9 cellular contexts compared by ENCODE assay signal in genomic region chr2:28155627-28156026, GRCh38.
DNase-seq lines count a peak whose midpoint lies in the region; ATAC-seq, FAIRE-seq and TF ChIP-seq lines count a peak whose summit lies in the region.
"Had no signal": no experiment of that assay in that cellular context is flagged by ENCODE, and none has a peak within 500 bp of the region (broad histone marks: within the 10 kb centered on the region; RNA-seq: fewer than 3 reads in every experiment).

No MANE protein-coding gene starts in this region.

- no peak overlapping the region for H2AFZ ChIP-seq in H1 (ENCODE audit: low read length)

- H2BK120ac ChIP-seq in H1 (replicated peaks; ENCODE audit: low read depth, low read length) = no peak overlapping the region

- no peak overlapping the region for H3K56ac ChIP-seq in H1 (replicated peaks; ENCODE audit: insufficient read length, low read depth, low read length)

- ATAC-seq in activated T-helper 17 cell treated with anti-CD3 and anti-CD28 coated beads, Interleukin-2, amount 50 U/mL, for 72 hours (replicated peaks) = no peak

- no peak overlapping the region for H3K18ac ChIP-seq in H1 (ENCODE audit: extremely low read depth, low read length)

- no peak overlapping the region for H2AK5ac ChIP-seq in H1 (ENCODE audit: low read depth, low read length)

- H4K8ac ChIP-seq in H1 (ENCODE audit: extremely low read depth, insufficient read depth, low read length) = no peak overlapping the region

- H3K4me1 ChIP-seq in H1 (replicated peaks in 1 of 4; ENCODE audit: control insufficient read depth in 3 of 4, insufficient read depth in 4 of 4, low read length in 3 of 4) = no peaks in the 10 kb centered on the region
- peaks cover 0 to 16% (median 9%) of the 10 kb centered on the region in 4 donors for H3K4me1 ChIP-seq in sigmoid colon

- no peaks in the 10 kb centered on the region for H4K20me1 ChIP-seq in H1 (replicated peaks in 1 of 2; ENCODE audit: control insufficient read depth in 1 of 2, insufficient read depth in 2 of 2, low read length in 2 of 2)

- TF ChIP-seq CTCF in H1 (IDR thresholded peaks at IDR 0.05; ENCODE audit: control extremely low read depth in 1 of 3, insufficient read depth in 1 of 3, low read depth in 1 of 3, low read length in 3 of 3) (peak; percentile 74 to 86 (median 83)), sigmoid colon (IDR thresholded peaks at IDR 0.05) (peak in 3 of 4 experiments; percentile 29 to 48 (median 33))

- FAIRE-seq in H1 (lab: Jason Lieb, UNC) = peak; percentile 65

- H3K27me3 ChIP-seq in H1 (replicated peaks in 1 of 4; ENCODE audit: control insufficient read depth in 3 of 4, extremely low read depth in 1 of 4, insufficient read depth in 3 of 4, low read length in 3 of 4) (no peaks in the 10 kb centered on the region), sigmoid colon (no peaks in the 10 kb centered on the region)

- H2BK12ac ChIP-seq in H1 (ENCODE audit: low read depth, low read length) = no peak overlapping the region

- 45% methylated on average over 1 of the region's 1 CpG; no CpG with 5 or more reads in 1 of the 2 experiments for WGBS in H1 (ENCODE audit: extremely low coverage in 1 of 2, insufficient coverage in 1 of 2, insufficient read length in 1 of 2, insufficient replicate concordance in 2 of 2, low coverage in 1 of 2, low lambda C conversion rate in 2 of 2, missing lambda C conversion rate in 1 of 2), 2 experiments
- 42 to 68% methylated on average over 1 of the region's 1 CpG for WGBS in sigmoid colon, 2 donors

- no peak overlapping the region for H4K91ac ChIP-seq in H1 (replicated peaks; ENCODE audit: insufficient read length, low read length)

- no peaks in the 10 kb centered on the region; a peak in 1 of 4 replicates for H3K9me3 ChIP-seq in H1 (ENCODE audit: insufficient read depth in 2 of 2, low read depth in 1 of 2, low read length in 1 of 2)
- H3K9me3 ChIP-seq in sigmoid colon = peaks cover 0 to 9% (median 3%) of the 10 kb centered on the region in 4 donors

- H3K27me3 Mint-ChIP-seq in activated CD4-positive, alpha-beta T cell treated with anti-CD3 and anti-CD28 coated beads, Interleukin-2, amount 10 ng/mL, durations not matched to agents 24 days and 14 days = no peaks in the 10 kb centered on the region
- H3K27me3 Mint-ChIP-seq in activated T-helper 17 cell treated with anti-CD3 and anti-CD28 coated beads, Interleukin-2, amount 50 U/mL, for 72 hours = no peaks in the 10 kb centered on the region
- H3K27me3 Mint-ChIP-seq: stimulated activated naive CD8-positive, alpha-beta T cell treated with anti-CD3 and anti-CD28 coated beads, Interleukin-15, Interleukin-2, amounts not matched to agents 100 ng/mL and 50 ng/mL, for 24 hours had no signal

- no peak overlapping the region for H2BK5ac ChIP-seq in H1 (ENCODE audit: low read depth, low read length)

- POLR2A ChIA-PET in H1 (lab: Charles Lee; ENCODE audit: partially characterized antibody) = no interaction called here

- no peak overlapping the region for H3K4me3 Mint-ChIP-seq in activated CD4-positive, alpha-beta T cell treated with anti-CD3 and anti-CD28 coated beads, Interleukin-2, amount 10 ng/mL, durations not matched to agents 24 days and 14 days
- H3K4me3 Mint-ChIP-seq in activated T-helper 17 cell treated with anti-CD3 and anti-CD28 coated beads, Interleukin-2, amount 50 U/mL, for 72 hours = no peak overlapping the region
- H3K4me3 Mint-ChIP-seq: stimulated activated naive CD8-positive, alpha-beta T cell treated with anti-CD3 and anti-CD28 coated beads, Interleukin-15, Interleukin-2, amounts not matched to agents 100 ng/mL and 50 ng/mL, for 24 hours had no signal

- no peak overlapping the region for H3K23ac ChIP-seq in H1 (ENCODE audit: insufficient read length)

- no peak overlapping the region for H3K4ac ChIP-seq in H1 (replicated peaks; ENCODE audit: insufficient read length, low read depth, low read length)

- H2BK15ac ChIP-seq in H1 (ENCODE audit: low read length) = no peak overlapping the region

- H3K36me3 ChIP-seq in H1 (ENCODE audit: control insufficient read depth in 2 of 4, insufficient read depth in 4 of 4, low read length in 3 of 4) = no peaks in the 10 kb centered on the region
- no peaks in the 10 kb centered on the region for H3K36me3 ChIP-seq in sigmoid colon

- DNase-seq in activated CD4-positive, alpha-beta T cell treated with anti-CD3 and anti-CD28 coated beads, Interleukin-2, amount 10 ng/mL, durations not matched to agents 24 days and 14 days = peak; percentile 58
- no peak for DNase-seq in activated CD4-positive, alpha-beta T cell treated with anti-CD3 and anti-CD28 coated beads for 4 hours
- DNase-seq in NCI-H2171 treated with DMSO at 0.1 percent for 48 hours (lab: John Stamatoyannopoulos, UW) = peak; percentile 48
- no peak for DNase-seq in H1 (ENCODE audit: low read depth in 1 of 2, low spot score in 2 of 2)
- no peak for DNase-seq in sigmoid colon
- no peak for DNase-seq in stimulated activated CD4-positive, alpha-beta T cell treated with anti-CD3 and anti-CD28 coated beads, Interleukin-4, amount 100 ng/mL, for 1 hour
- DNase-seq in anterior cingulate cortex (lab: John Stamatoyannopoulos, UW) = no peak

- TF ChIP-seq POLR2A in H1 (IDR thresholded peaks at IDR 0.05; ENCODE audit: control extremely low read depth in 1 of 2, low read depth in 2 of 2, low read length in 2 of 2) (no peak), sigmoid colon (IDR thresholded peaks at IDR 0.05) (no peak)

- H3K4me1 Mint-ChIP-seq in activated CD4-positive, alpha-beta T cell treated with anti-CD3 and anti-CD28 coated beads, Interleukin-2, amount 10 ng/mL, durations not matched to agents 24 days and 14 days = no peaks in the 10 kb centered on the region
- no peaks in the 10 kb centered on the region for H3K4me1 Mint-ChIP-seq in activated T-helper 17 cell treated with anti-CD3 and anti-CD28 coated beads, Interleukin-2, amount 50 U/mL, for 72 hours

- no peak overlapping the region for H3K14ac ChIP-seq in H1 (ENCODE audit: insufficient read length)

- H3K23me2 ChIP-seq in H1 (ENCODE audit: low read depth, low read length) = no peaks in the 10 kb centered on the region

- no peak overlapping the region for H4K5ac ChIP-seq in H1 (ENCODE audit: insufficient read length, low read depth, low read length)

- H3K27ac ChIP-seq in H1 (ENCODE audit: low read depth, low read length) (no peak overlapping the region), sigmoid colon (no peak overlapping the region)

- H3K36me3 Mint-ChIP-seq in activated CD4-positive, alpha-beta T cell treated with anti-CD3 and anti-CD28 coated beads, Interleukin-2, amount 10 ng/mL, durations not matched to agents 24 days and 14 days (ENCODE audit: low read depth) = peaks cover 26% of the 10 kb centered on the region
- peaks cover 58% of the 10 kb centered on the region for H3K36me3 Mint-ChIP-seq in activated T-helper 17 cell treated with anti-CD3 and anti-CD28 coated beads, Interleukin-2, amount 50 U/mL, for 72 hours (ENCODE audit: low read depth)

- H3K79me2 ChIP-seq in H1 (ENCODE audit: control insufficient read depth in 1 of 2, insufficient read depth in 2 of 2, low read length in 2 of 2) = no peaks in the 10 kb centered on the region

- H3K9me3 Mint-ChIP-seq in activated CD4-positive, alpha-beta T cell treated with anti-CD3 and anti-CD28 coated beads, Interleukin-2, amount 10 ng/mL, durations not matched to agents 24 days and 14 days = peaks cover 18% of the 10 kb centered on the region
- peaks cover 14% of the 10 kb centered on the region for H3K9me3 Mint-ChIP-seq in activated T-helper 17 cell treated with anti-CD3 and anti-CD28 coated beads, Interleukin-2, amount 50 U/mL, for 72 hours

- TF ChIP-seq EP300 in H1 (IDR thresholded peaks at IDR 0.05; ENCODE audit: borderline replicate concordance in 1 of 2, low read depth in 2 of 2, low read length in 2 of 2) (no peak), sigmoid colon (IDR thresholded peaks at IDR 0.05) (no peak)

- no peak overlapping the region for H3K9ac ChIP-seq in H1 (replicated peaks in 1 of 4; ENCODE audit: extremely low read depth in 1 of 4, low read depth in 3 of 4, low read length in 3 of 4)

- no peak overlapping the region for H3K4me2 ChIP-seq in H1 (ENCODE audit: insufficient read depth in 1 of 2, low read depth in 2 of 2, low read length in 2 of 2)

- peak; percentile 92 to 93 for TF ChIP-seq RAD21 in H1 (IDR thresholded peaks at IDR 0.05 in 1 of 2, conservative IDR thresholded peaks at IDR 0.05 in 1 of 2; ENCODE audit: low read depth in 2 of 2, low read length in 2 of 2)

- no peak overlapping the region for H2BK20ac ChIP-seq in H1 (ENCODE audit: low read length)

- intact Hi-C loops in activated CD4-positive, alpha-beta T cell treated with anti-CD3 and anti-CD28 coated beads, Interleukin-2, amount 10 ng/mL, durations not matched to agents 24 days and 14 days (cut with micrococcal nuclease) = loop anchor here (10.0 kb wide), 1 partner anchor 299 kb away; no protein-coding TSS in a partner anchor
- intact Hi-C loops in sigmoid colon (cut with DNase I) = no loop called here

- H3K79me1 ChIP-seq in H1 (ENCODE audit: low read depth, low read length) = no peaks in the 10 kb centered on the region

- H3K4me3 ChIP-seq in H1 (ENCODE audit: extremely low read depth in 1 of 4, insufficient read depth in 2 of 4, low read depth in 3 of 4, low read length in 4 of 4) (no peak overlapping the region), sigmoid colon (no peak overlapping the region)

- CTCF ChIA-PET in H1 (lab: Charles Lee; ENCODE audit: partially characterized antibody) = interaction anchor here (0.6 to 2.1 kb wide), 27 partner anchors 9 to 444 kb away, joined by 3 to 12 read pairs (median 4); no protein-coding TSS in a partner anchor

- no peak overlapping the region for H3K27ac Mint-ChIP-seq in activated CD4-positive, alpha-beta T cell treated with anti-CD3 and anti-CD28 coated beads, Interleukin-2, amount 10 ng/mL, durations not matched to agents 24 days and 14 days
- H3K27ac Mint-ChIP-seq in activated T-helper 17 cell treated with anti-CD3 and anti-CD28 coated beads, Interleukin-2, amount 50 U/mL, for 72 hours = no peak overlapping the region
- H3K27ac Mint-ChIP-seq: stimulated activated naive CD8-positive, alpha-beta T cell treated with anti-CD3 and anti-CD28 coated beads, Interleukin-15, Interleukin-2, amounts not matched to agents 100 ng/mL and 50 ng/mL, for 24 hours had no signal

TF ChIP-seq in H1, 55 proteins besides CTCF, POLR2A, EP300 and RAD21:
- TF ChIP-seq YY1 (IDR thresholded peaks at IDR 0.05; ENCODE audit: low read depth, low read length) (0 out of 2 replicates have a peak, but pooled peaks have one; percentile 28), RBBP5 (IDR thresholded peaks at IDR 0.05; ENCODE audit: borderline replicate concordance, low read depth, low read length) (no peak), EGR1 (IDR thresholded peaks at IDR 0.05; ENCODE audit: borderline replicate concordance, low read depth, low read length) (0 out of 2 replicates have a peak, but pooled peaks have one; percentile 18), TEAD4 (IDR thresholded peaks at IDR 0.05; ENCODE audit: low read depth, low read length) (peak; percentile 95)

Comparison
In these comparisons a context has a peak if more than half of its experiments do, and no peak if none do; other contexts are left out.
1. DNase-seq: peak in activated CD4-positive, alpha-beta T cell treated with anti-CD3 and anti-CD28 coated beads, Interleukin-2, amount 10 ng/mL, durations not matched to agents 24 days and 14 days (single experiment) and NCI-H2171 treated with DMSO at 0.1 percent for 48 hours (single experiment); none in activated CD4-positive, alpha-beta T cell treated with anti-CD3 and anti-CD28 coated beads for 4 hours (0 of 2), H1 (0 of 2), sigmoid colon (single experiment), stimulated activated CD4-positive, alpha-beta T cell treated with anti-CD3 and anti-CD28 coated beads, Interleukin-4, amount 100 ng/mL, for 1 hour (single experiment) and anterior cingulate cortex (0 of 58).